16 cellular contexts compared by ENCODE assay signal in the genomic region with DNA sequence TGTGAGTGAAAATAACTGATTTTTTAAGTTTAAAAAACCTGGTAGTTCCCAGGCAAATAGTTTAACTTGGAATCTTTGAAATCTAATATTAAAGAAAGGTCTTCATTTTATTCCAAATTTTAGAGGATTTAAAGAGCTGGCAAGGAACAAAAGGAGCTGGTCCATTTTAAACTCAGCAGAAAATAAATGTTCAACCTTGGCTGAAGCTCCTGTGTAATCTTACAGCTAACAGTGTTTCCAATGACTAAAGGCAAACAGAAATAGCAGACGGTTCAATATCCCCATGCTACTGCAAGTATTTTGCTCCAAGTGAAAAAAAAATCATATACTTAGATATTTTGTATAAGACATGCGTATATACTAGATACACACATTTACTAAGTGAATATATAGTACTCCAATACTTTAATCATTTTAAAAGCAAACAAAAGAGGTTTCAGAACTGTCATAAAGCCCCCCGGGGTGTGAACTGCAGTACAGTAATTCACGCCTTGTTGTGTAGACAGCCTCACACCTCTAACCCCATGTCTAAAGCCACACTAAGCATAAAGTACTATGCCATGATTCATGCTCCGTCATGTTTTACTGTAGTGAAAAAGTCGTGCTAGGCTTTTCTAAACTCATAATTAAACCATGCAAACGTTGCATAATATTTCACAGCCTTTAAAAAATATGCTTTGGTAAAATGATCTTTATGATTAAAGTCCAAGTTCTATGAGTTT.
DNase-seq lines count a peak whose midpoint lies in the region; ATAC-seq and TF ChIP-seq lines count a peak whose summit lies in the region.
"Had no signal": no experiment of that assay in that cellular context is flagged by ENCODE, and none has a peak within 500 bp of the region (broad histone marks: within the 10 kb centered on the region; RNA-seq: fewer than 3 reads in every experiment).

No MANE protein-coding gene starts in this region.

- intact Hi-C loops in mucosa of descending colon (cut with DNase I, micrococcal nuclease), result no loop called here

- WGBS in esophagus, 2 donors, result 44 to 45% methylated on average over 7 of the region's 7 CpGs

- no peaks in the 10 kb centered on the region for H3K9me3 ChIP-seq in HEK293 (ENCODE audit: control insufficient read depth, insufficient read depth, low read depth, low read length)
- H3K9me3 ChIP-seq in esophagus (ENCODE audit: control insufficient read depth in 2 of 2, insufficient read depth in 1 of 2, low read depth in 1 of 2, low read length in 1 of 2), result no peaks in the 10 kb centered on the region
- no peaks in the 10 kb centered on the region for H3K9me3 ChIP-seq in mucosa of descending colon
- H3K9me3 ChIP-seq: BLaER1 treated with 17β-estradiol and CSF1 and Interleukin-3, amounts not matched to agents 10 nM and 100 nM had no signal

- peak; percentile 76 for ATAC-seq in mucosa of descending colon
- ATAC-seq in GM21717 (IDR thresholded peaks at IDR 0.05; ENCODE audit: unreplicated experiment), result no peak
- ATAC-seq in GM19324 (IDR thresholded peaks at IDR 0.05; ENCODE audit: low FRiP score, unreplicated experiment), result no peak

- H3K4me3 ChIP-seq in HEK293 (ENCODE audit: low read depth, low read length) (no peak overlapping the region), esophagus (ENCODE audit: low read depth in 1 of 2, low read length in 2 of 2) (no peak overlapping the region), mucosa of descending colon (no peak overlapping the region)
- H3K4me3 ChIP-seq: BLaER1 treated with 17β-estradiol and CSF1 and Interleukin-3, amounts not matched to agents 10 nM and 100 nM had no signal

- H3K27ac ChIP-seq in HEK293 (ENCODE audit: extremely low read depth, low read depth, low read length) (no peak overlapping the region), esophagus (ENCODE audit: low read depth in 2 of 2, low read length in 1 of 2) (peak overlapping the region; percentile 11 to 81)
- H3K27ac ChIP-seq: BLaER1 treated with 17β-estradiol and CSF1 and Interleukin-3, amounts not matched to agents 10 nM and 100 nM had no signal

- H3K27me3 ChIP-seq in esophagus (ENCODE audit: control insufficient read depth in 1 of 2, insufficient read depth in 2 of 2, low read length in 2 of 2), result no peaks in the 10 kb centered on the region
- H3K27me3 ChIP-seq: BLaER1 treated with 17β-estradiol and CSF1 and Interleukin-3, amounts not matched to agents 10 nM and 100 nM had no signal

- H3K4me1 ChIP-seq in HEK293 (ENCODE audit: control insufficient read depth, insufficient read depth, low read length) (no peaks in the 10 kb centered on the region; the same call in 1 of the 2 replicates), esophagus (ENCODE audit: control insufficient read depth in 2 of 2, insufficient read depth in 2 of 2, low read length in 1 of 2) (peaks cover 0 to 4% of the 10 kb centered on the region in 2 donors), mucosa of descending colon (ENCODE audit: low read depth) (peaks cover 30% of the 10 kb centered on the region)

- H3K36me3 ChIP-seq in HEK293 (ENCODE audit: control insufficient read depth in 2 of 2, insufficient read depth in 1 of 2, low read length in 2 of 2) (peaks cover 0 to 4% of the 10 kb centered on the region in 2 experiments; a peak in 1 of 3 replicates), esophagus (ENCODE audit: control insufficient read depth in 2 of 2, insufficient read depth in 2 of 2, low read length in 1 of 2) (peaks cover 2 to 3% of the 10 kb centered on the region in 2 donors), mucosa of descending colon (ENCODE audit: low read depth) (no peaks in the 10 kb centered on the region)

- POLR2A ChIA-PET in HEK293 (lab: Yijun Ruan, JAX), result interaction anchor here (1.4 kb wide), 1 partner anchor 87 kb away, joined by 3 read pairs; no protein-coding TSS in a partner anchor

- peak; percentile 61 for DNase-seq in AG08395 (ENCODE audit: low spot score)
- DNase-seq in mucosa of descending colon, result no peak
- no peak for DNase-seq in NCI-H2196 treated with DMSO at 0.1 percent for 48 hours (lab: John Stamatoyannopoulos, UW; ENCODE audit: unreplicated experiment)
- DNase-seq in DMS114 treated with DMSO at 0.1 percent for 48 hours (lab: John Stamatoyannopoulos, UW; ENCODE audit: unreplicated experiment), result no peak
- DNase-seq: activated CD8-positive, alpha-beta memory T cell treated with anti-CD3 and anti-CD28 coated beads for 24 hours; activated naive CD8-positive, alpha-beta T cell treated with anti-CD3 and anti-CD28 coated beads, Interleukin-2, amount 10 ng/mL, durations not matched to agents 7 days and 5 days; GDM1; hippocampal formation; NCI-H1092; posterior cingulate gyrus; stimulated activated CD4-positive, alpha-beta T cell treated with anti-CD3 and anti-CD28 coated beads, Interleukin-1b, Interleukin-23, amount 100 ng/mL, for 48 hours had no signal

- TF ChIP-seq CTCF in HEK293 (tag by site-specific recombination; IDR thresholded peaks at IDR 0.05), result no peak
- TF ChIP-seq CTCF in mucosa of descending colon (IDR thresholded peaks at IDR 0.05), result no peak

- CTCF ChIA-PET in HEK293 (lab: Yijun Ruan, JAX), result interaction anchor here (0.5 to 2.3 kb wide), 7 partner anchors 15 to 614 kb away, joined by 3 to 14 read pairs (median 3); no protein-coding TSS in a partner anchor

TF ChIP-seq in HEK293, 187 proteins besides CTCF, POLR2A, EP300 and RAD21:
- no peak for TF ChIP-seq ZNF549 (tag by site-specific recombination; IDR thresholded peaks at IDR 0.05)
- TF ChIP-seq, protein P1, sequence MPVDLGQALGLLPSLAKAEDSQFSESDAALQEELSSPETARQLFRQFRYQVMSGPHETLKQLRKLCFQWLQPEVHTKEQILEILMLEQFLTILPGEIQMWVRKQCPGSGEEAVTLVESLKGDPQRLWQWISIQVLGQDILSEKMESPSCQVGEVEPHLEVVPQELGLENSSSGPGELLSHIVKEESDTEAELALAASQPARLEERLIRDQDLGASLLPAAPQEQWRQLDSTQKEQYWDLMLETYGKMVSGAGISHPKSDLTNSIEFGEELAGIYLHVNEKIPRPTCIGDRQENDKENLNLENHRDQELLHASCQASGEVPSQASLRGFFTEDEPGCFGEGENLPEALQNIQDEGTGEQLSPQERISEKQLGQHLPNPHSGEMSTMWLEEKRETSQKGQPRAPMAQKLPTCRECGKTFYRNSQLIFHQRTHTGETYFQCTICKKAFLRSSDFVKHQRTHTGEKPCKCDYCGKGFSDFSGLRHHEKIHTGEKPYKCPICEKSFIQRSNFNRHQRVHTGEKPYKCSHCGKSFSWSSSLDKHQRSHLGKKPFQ (tag by site-specific recombination; IDR thresholded peaks at IDR 0.05), result peak; percentile 60
TF ChIP-seq in HEK293: peak in this region for 1.
